ENCODE assay signal across 17 cellular contexts in genomic region chr4:787561-787981, GRCh38. TPM values are rescaled to one million over a fixed set of nuclear protein-coding genes. Genes with fewer than 3 reads are reported as not detected.
DNase-seq lines count a peak whose midpoint lies in the region; ATAC-seq and TF ChIP-seq lines count a peak whose summit lies in the region.
"Had no signal": no experiment of that assay in that cellular context is flagged by ENCODE, and none has a peak within 500 bp of the region (broad histone marks: within the 10 kb centered on the region; RNA-seq: fewer than 3 reads in every experiment).

No MANE protein-coding gene starts in this region.

- peaks cover 26% of the 10 kb centered on the region for H3K27me3 Mint-ChIP-seq in activated naive CD8-positive, alpha-beta T cell treated with anti-CD3 and anti-CD28 coated beads, Interleukin-2, amount 10 ng/mL, durations not matched to agents 7 days and 5 days
- H3K27me3 Mint-ChIP-seq in activated naive CD8-positive, alpha-beta T cell treated with anti-CD3 and anti-CD28 coated beads for 36 hours: peaks cover 47% of the 10 kb centered on the region
- H3K27me3 Mint-ChIP-seq in activated CD8-positive, alpha-beta T cell treated with anti-CD3 and anti-CD28 coated beads, Interleukin-2, amount 10 ng/mL, durations not matched to agents 7 days and 5 days (ENCODE audit: low read depth): peaks cover 22% of the 10 kb centered on the region
- peaks cover 13 to 50% (median 27%) of the 10 kb centered on the region in 5 donors for H3K27me3 Mint-ChIP-seq in naive thymus-derived CD8-positive, alpha-beta T cell

- no peaks in the 10 kb centered on the region for H3K9me3 ChIP-seq in upper lobe of right lung
- H3K9me3 ChIP-seq: neutrophil had no signal

- H3K9me3 Mint-ChIP-seq in activated naive CD8-positive, alpha-beta T cell treated with anti-CD3 and anti-CD28 coated beads, Interleukin-2, amount 10 ng/mL, durations not matched to agents 7 days and 5 days: no peaks in the 10 kb centered on the region
- H3K9me3 Mint-ChIP-seq in activated naive CD8-positive, alpha-beta T cell treated with anti-CD3 and anti-CD28 coated beads for 36 hours: no peaks in the 10 kb centered on the region
- H3K9me3 Mint-ChIP-seq in activated CD8-positive, alpha-beta T cell treated with anti-CD3 and anti-CD28 coated beads, Interleukin-2, amount 10 ng/mL, durations not matched to agents 7 days and 5 days (ENCODE audit: insufficient read depth): no peaks in the 10 kb centered on the region
- no peaks in the 10 kb centered on the region for H3K9me3 Mint-ChIP-seq in naive thymus-derived CD8-positive, alpha-beta T cell

- H3K27me3 ChIP-seq in upper lobe of right lung: peaks cover 46% of the 10 kb centered on the region

- peaks cover 22% of the 10 kb centered on the region for H3K4me1 Mint-ChIP-seq in activated naive CD8-positive, alpha-beta T cell treated with anti-CD3 and anti-CD28 coated beads, Interleukin-2, amount 10 ng/mL, durations not matched to agents 7 days and 5 days
- H3K4me1 Mint-ChIP-seq in activated naive CD8-positive, alpha-beta T cell treated with anti-CD3 and anti-CD28 coated beads for 36 hours: peaks cover 12% of the 10 kb centered on the region
- H3K4me1 Mint-ChIP-seq in activated CD8-positive, alpha-beta T cell treated with anti-CD3 and anti-CD28 coated beads, Interleukin-2, amount 10 ng/mL, durations not matched to agents 7 days and 5 days (ENCODE audit: low read depth): peaks cover 30% of the 10 kb centered on the region
- H3K4me1 Mint-ChIP-seq in naive thymus-derived CD8-positive, alpha-beta T cell: peaks cover 11 to 27% (median 22%) of the 10 kb centered on the region in 4 donors

- no peaks in the 10 kb centered on the region for H3K36me3 Mint-ChIP-seq in activated naive CD8-positive, alpha-beta T cell treated with anti-CD3 and anti-CD28 coated beads, Interleukin-2, amount 10 ng/mL, durations not matched to agents 7 days and 5 days
- no peaks in the 10 kb centered on the region for H3K36me3 Mint-ChIP-seq in activated naive CD8-positive, alpha-beta T cell treated with anti-CD3 and anti-CD28 coated beads for 36 hours
- peaks cover 3% of the 10 kb centered on the region for H3K36me3 Mint-ChIP-seq in activated CD8-positive, alpha-beta T cell treated with anti-CD3 and anti-CD28 coated beads, Interleukin-2, amount 10 ng/mL, durations not matched to agents 7 days and 5 days (ENCODE audit: low read depth)
- H3K36me3 Mint-ChIP-seq in naive thymus-derived CD8-positive, alpha-beta T cell: peaks cover 0 to 2% (median 0%) of the 10 kb centered on the region in 3 donors

- H3K4me1 ChIP-seq in upper lobe of right lung: peaks cover 28% of the 10 kb centered on the region

- H3K4me3 ChIP-seq in upper lobe of right lung: peak overlapping the region; percentile 39

- H3K27ac ChIP-seq in upper lobe of right lung: peak overlapping the region; percentile 55
- H3K27ac ChIP-seq: neutrophil had no signal

- no peak for ATAC-seq in activated naive CD8-positive, alpha-beta T cell treated with anti-CD3 and anti-CD28 coated beads, Interleukin-2, amount 10 ng/mL, durations not matched to agents 7 days and 5 days (ENCODE audit: low read depth)
- ATAC-seq in activated CD8-positive, alpha-beta T cell treated with anti-CD3 and anti-CD28 coated beads, Interleukin-2, amount 10 ng/mL, durations not matched to agents 7 days and 5 days: peak; percentile 17
- ATAC-seq in naive thymus-derived CD8-positive, alpha-beta T cell: no peak
- ATAC-seq in upper lobe of right lung (no peak), GM18519 (IDR thresholded peaks at IDR 0.05; ENCODE audit: low FRiP score, unreplicated experiment) (no peak)

- TF ChIP-seq CTCF in upper lobe of right lung (IDR thresholded peaks at IDR 0.05): no peak

- H3K36me3 ChIP-seq in upper lobe of right lung: no peaks in the 10 kb centered on the region
- H3K36me3 ChIP-seq: neutrophil had no signal

- intact Hi-C loops in upper lobe of right lung (cut with DNase I): no loop called here

- H3K4me3 Mint-ChIP-seq in activated naive CD8-positive, alpha-beta T cell treated with anti-CD3 and anti-CD28 coated beads, Interleukin-2, amount 10 ng/mL, durations not matched to agents 7 days and 5 days: peak overlapping the region; percentile 63
- no peak overlapping the region for H3K4me3 Mint-ChIP-seq in activated naive CD8-positive, alpha-beta T cell treated with anti-CD3 and anti-CD28 coated beads for 36 hours
- no peak overlapping the region for H3K4me3 Mint-ChIP-seq in activated CD8-positive, alpha-beta T cell treated with anti-CD3 and anti-CD28 coated beads, Interleukin-2, amount 10 ng/mL, durations not matched to agents 7 days and 5 days
- peak overlapping the region in 9 of 10 donors; percentile 40 to 77 (median 54) for H3K4me3 Mint-ChIP-seq in naive thymus-derived CD8-positive, alpha-beta T cell

- peak overlapping the region; percentile 55 for H3K27ac Mint-ChIP-seq in activated naive CD8-positive, alpha-beta T cell treated with anti-CD3 and anti-CD28 coated beads, Interleukin-2, amount 10 ng/mL, durations not matched to agents 7 days and 5 days
- H3K27ac Mint-ChIP-seq in activated naive CD8-positive, alpha-beta T cell treated with anti-CD3 and anti-CD28 coated beads for 36 hours: no peak overlapping the region
- H3K27ac Mint-ChIP-seq in activated CD8-positive, alpha-beta T cell treated with anti-CD3 and anti-CD28 coated beads, Interleukin-2, amount 10 ng/mL, durations not matched to agents 7 days and 5 days: no peak overlapping the region
- H3K27ac Mint-ChIP-seq in naive thymus-derived CD8-positive, alpha-beta T cell: no peak overlapping the region

- POLR2A ChIA-PET in activated naive CD8-positive, alpha-beta T cell treated with anti-CD3 and anti-CD28 coated beads, Interleukin-2, amount 10 ng/mL, durations not matched to agents 7 days and 5 days (lab: Charles Lee): no interaction called here
- POLR2A ChIA-PET in activated CD8-positive, alpha-beta T cell treated with anti-CD3 and anti-CD28 coated beads, Interleukin-2, amount 10 ng/mL, durations not matched to agents 7 days and 5 days (lab: Charles Lee): no interaction called here
- POLR2A ChIA-PET in naive thymus-derived CD8-positive, alpha-beta T cell (lab: Charles Lee): no interaction called here

- CTCF ChIA-PET in activated CD8-positive, alpha-beta T cell treated with anti-CD3 and anti-CD28 coated beads, Interleukin-2, amount 10 ng/mL, durations not matched to agents 7 days and 5 days (lab: Charles Lee): no interaction called here

- peak; percentile 52 for DNase-seq in activated naive CD8-positive, alpha-beta T cell treated with anti-CD3 and anti-CD28 coated beads, Interleukin-2, amount 10 ng/mL, durations not matched to agents 7 days and 5 days
- DNase-seq in activated naive CD8-positive, alpha-beta T cell treated with anti-CD3 and anti-CD28 coated beads for 36 hours: no peak
- no peak for DNase-seq in activated CD8-positive, alpha-beta T cell treated with anti-CD3 and anti-CD28 coated beads, Interleukin-2, amount 10 ng/mL, durations not matched to agents 7 days and 5 days
- no peak for DNase-seq in naive thymus-derived CD8-positive, alpha-beta T cell
- DNase-seq in upper lobe of right lung (no peak), DMS153 (lab: John Stamatoyannopoulos, UW) (no peak)
- DNase-seq in stimulated activated naive CD4-positive, alpha-beta T cell treated with Interleukin-2 at 50 U/mL for 16 hours (lab: John Stamatoyannopoulos, UW): no peak
- DNase-seq: activated CD4-positive, CD25-positive, alpha-beta regulatory T cell; activated CD8-positive, alpha-beta memory T cell treated with anti-CD3 and anti-CD28 coated beads, Interleukin-2, amount 50 U/mL, for 4 hours; effector CD8-positive, alpha-beta T cell; GDM1; IMR-90; mammary epithelial cell; NCI-H2029 treated with DMSO at 0.1 percent for 48 hours; NCI-H748 treated with DMSO at 0.1 percent for 48 hours had no signal

RNA-seq across cellular contexts. Expression of gene CPLX1, which starts 38.4 kb away (rescaled TPM):
- 1 to 10 TPM; 3.7 to 5.0 TPM for total RNA-seq in activated naive CD8-positive, alpha-beta T cell treated with anti-CD3 and anti-CD28 coated beads, Interleukin-2, amount 10 ng/mL, durations not matched to agents 7 days and 5 days
- under 1 TPM in 1 of 2 experiments, not detected in 1; 0.16 TPM for total RNA-seq in activated naive CD8-positive, alpha-beta T cell treated with anti-CD3 and anti-CD28 coated beads for 36 hours
- total RNA-seq in activated CD8-positive, alpha-beta T cell treated with anti-CD3 and anti-CD28 coated beads, Interleukin-2, amount 10 ng/mL, durations not matched to agents 7 days and 5 days: under 1 TPM; 0.39 to 0.53 TPM
- total RNA-seq in naive thymus-derived CD8-positive, alpha-beta T cell: under 1 TPM in 1 of 2 experiments, not detected in 1; 0.29 TPM
- polyA plus RNA-seq in naive thymus-derived CD8-positive, alpha-beta T cell: not detected
- total RNA-seq in upper lobe of right lung: 5.2 TPM
- total RNA-seq: IMR-90 had no signal

Comparison
In these comparisons a context has a peak if more than half of its experiments do, and no peak if none do; other contexts are left out.
1. H3K4me3 Mint-ChIP-seq: peak in activated naive CD8-positive, alpha-beta T cell treated with anti-CD3 and anti-CD28 coated beads, Interleukin-2, amount 10 ng/mL, durations not matched to agents 7 days and 5 days (single experiment) and naive thymus-derived CD8-positive, alpha-beta T cell (9 of 10); none in activated naive CD8-positive, alpha-beta T cell treated with anti-CD3 and anti-CD28 coated beads for 36 hours (single experiment) and activated CD8-positive, alpha-beta T cell treated with anti-CD3 and anti-CD28 coated beads, Interleukin-2, amount 10 ng/mL, durations not matched to agents 7 days and 5 days (single experiment).